Comparison of ENCODE assay signal across 25 cellular contexts in genomic region chr6:20251525-20251924, GRCh38.
"Had no signal": no experiment of that assay in that cellular context is flagged by ENCODE, and none has a peak within 500 bp of the region (broad histone marks: within the 10 kb centered on the region; RNA-seq: fewer than 3 reads in every experiment).

No MANE protein-coding gene starts in this region.

- H3K27me3 ChIP-seq: colonic mucosa, esophagus squamous epithelium, gastrocnemius medialis, hepatocyte, left lung had no signal

- H3K36me3 ChIP-seq: colonic mucosa, esophagus squamous epithelium, gastrocnemius medialis, left lung, lower lobe of right lung had no signal

- H3K9me3 ChIP-seq: colonic mucosa, esophagus squamous epithelium, gastrocnemius medialis, left lung, lower lobe of right lung had no signal

- ATAC-seq: effector memory CD8-positive, alpha-beta T cell; gastrocnemius medialis; left lung; left ventricle myocardium superior; lower lobe of right lung; naive thymus-derived CD4-positive, alpha-beta T cell had no signal

- H2AFZ ChIP-seq: hepatocyte had no signal

- H3K79me2 ChIP-seq: hepatocyte had no signal

- FAIRE-seq: endometrium, kidney had no signal

- H3K4me3 ChIP-seq: colonic mucosa, esophagus squamous epithelium, gastrocnemius medialis, hepatocyte, left lung, lower lobe of right lung had no signal

- H3K27ac ChIP-seq: colonic mucosa, epithelial cell of prostate, gastrocnemius medialis, hepatocyte, left lung, lower lobe of right lung had no signal

- DNase-seq: colonic mucosa; cortex of kidney; effector CD8-positive, alpha-beta T cell; effector memory CD8-positive, alpha-beta T cell; endodermal cell; erythroblast; esophagus squamous epithelium; foreskin fibroblast; foreskin melanocyte; gastrocnemius medialis; glutamatergic neuron; head of caudate nucleus; hypothalamus; immature natural killer cell; islet precursor cell; kidney; kidney glomerular epithelial cell; left lung; left ventricle myocardium superior; lower lobe of right lung; mesenchymal stem cell; naive thymus-derived CD4-positive, alpha-beta T cell had no signal

- H3K4me1 ChIP-seq: gastrocnemius medialis, left lung, lower lobe of right lung had no signal

- H3K4me2 ChIP-seq: hepatocyte had no signal
